ENCODE assay signal across 8 cellular contexts in the genomic region with DNA sequence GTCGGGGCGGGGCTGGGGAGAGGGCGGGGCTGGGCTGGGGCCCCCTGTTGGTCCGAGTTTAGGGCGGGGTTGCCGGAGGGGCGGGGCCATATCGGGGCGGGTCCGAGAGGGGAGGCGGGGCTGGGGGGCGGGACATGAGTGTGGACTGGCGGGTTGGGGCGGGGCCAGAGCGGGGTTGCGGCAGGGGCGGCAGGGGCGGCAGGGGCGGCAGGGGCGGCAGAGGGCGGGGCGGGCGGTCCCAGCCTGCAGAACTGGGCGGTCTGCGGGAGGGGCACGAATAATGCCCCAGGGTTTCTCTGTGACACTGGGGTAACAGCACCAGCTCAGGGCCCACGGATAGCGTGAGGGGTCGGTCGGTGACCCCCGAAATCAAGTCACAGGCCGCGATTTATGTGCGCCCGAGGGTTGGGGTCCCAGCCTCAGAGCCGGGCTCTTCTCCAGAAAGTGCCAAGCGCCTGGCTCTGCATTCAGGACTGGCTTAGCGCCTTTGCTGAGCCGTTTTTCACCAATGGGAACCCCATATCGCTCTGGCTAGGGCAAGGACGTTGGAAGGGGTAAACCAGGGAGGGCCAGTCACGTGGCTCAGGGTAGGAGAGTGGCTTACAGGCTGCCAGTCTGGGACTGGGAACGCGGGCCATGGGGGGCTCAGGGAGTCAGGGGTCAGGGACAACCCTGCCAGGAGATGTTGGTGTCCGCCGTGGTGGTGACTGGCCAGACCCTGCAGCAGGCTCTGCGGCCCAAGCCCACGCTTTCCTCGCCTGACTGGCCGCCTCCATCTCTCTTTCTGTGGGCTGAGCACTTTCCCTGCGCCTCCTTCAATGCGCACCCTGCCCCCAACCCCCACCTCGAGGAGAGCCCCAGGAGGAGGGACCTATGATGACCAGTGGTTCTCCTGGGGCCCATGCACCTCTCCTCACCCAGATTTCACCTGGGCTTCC. TPM values are rescaled to one million over a fixed set of nuclear protein-coding genes. Genes with fewer than 3 reads are reported as not detected.
A peak's percentile ranks its signal among the peaks of the same experiment; 100 is the strongest.
DNase-seq lines count a peak whose midpoint lies in the region; ATAC-seq and TF ChIP-seq lines count a peak whose summit lies in the region.

No MANE protein-coding gene starts in this region.

- peak overlapping the region; percentile 58 for H3K9ac ChIP-seq in iPS-18a (ENCODE audit: low read length)
- peak overlapping the region; percentile 74 to 97 (median 81) for H3K9ac ChIP-seq in skeletal muscle tissue (ENCODE audit: low read depth in 1 of 3, low read length in 3 of 3)

- H3K4me3 ChIP-seq in body of pancreas: peak overlapping the region; percentile 36 to 37
- H3K4me3 ChIP-seq in iPS-18a (ENCODE audit: low read length): peak overlapping the region; percentile 95
- peak overlapping the region; percentile 93 to 96 (median 95) for H3K4me3 ChIP-seq in skeletal muscle tissue (ENCODE audit: low read length in 3 of 3)

- WGBS in body of pancreas, 2 donors: 29 to 77% methylated on average over 10 to 27 of the region's 53 CpGs

- TF ChIP-seq CTCF in HFFc6 (IDR thresholded peaks at IDR 0.05) (no peak), body of pancreas (IDR thresholded peaks at IDR 0.05) (no peak)

- no peak for TF ChIP-seq POLR2A in body of pancreas (IDR thresholded peaks at IDR 0.05)

- no peaks in the 10 kb centered on the region for H3K36me3 ChIP-seq in body of pancreas (replicated peaks in 1 of 2; ENCODE audit: insufficient read depth in 1 of 2, low read depth in 2 of 2)
- no peaks in the 10 kb centered on the region for H3K36me3 ChIP-seq in iPS-18a (ENCODE audit: control insufficient read depth, low read depth, low read length)
- H3K36me3 ChIP-seq in skeletal muscle tissue (ENCODE audit: control insufficient read depth in 3 of 3, insufficient read depth in 3 of 3, low read length in 3 of 3): peaks cover 6 to 8% (median 7%) of the 10 kb centered on the region in 3 donors

- DNase-seq in C1 segment of cervical spinal cord (lab: John Stamatoyannopoulos, UW): peak in 11 of 14 donors; percentile 27 to 99 (median 95)
- no peak for DNase-seq in HFFc6
- DNase-seq in T-helper 9 cell: peak; percentile 92
- peak; percentile 90 to 94 (median 92) for DNase-seq in body of pancreas

- H3K27me3 ChIP-seq in body of pancreas (no peaks in the 10 kb centered on the region), iPS-18a (ENCODE audit: control insufficient read depth, insufficient read depth, low read length) (peaks cover 1% of the 10 kb centered on the region), skeletal muscle tissue (ENCODE audit: control insufficient read depth in 3 of 3, insufficient read depth in 3 of 3, low read length in 3 of 3) (no peaks in the 10 kb centered on the region)

- peak overlapping the region; percentile 86 for H3K27ac Mint-ChIP-seq in HFFc6

- 0 out of 2 replicates have a peak, but pooled peaks cover 4% of the 10 kb centered on the region for H3K9me3 Mint-ChIP-seq in HFFc6

- intact Hi-C loops in body of pancreas (cut with DNase I): no loop called here

- peak overlapping the region; percentile 90 for H3K4me3 Mint-ChIP-seq in HFFc6

- peak overlapping the region; percentile 90 to 96 (median 94) for H3K27ac ChIP-seq in body of pancreas
- no peak overlapping the region for H3K27ac ChIP-seq in iPS-18a (ENCODE audit: low read length)
- peak overlapping the region; percentile 95 for H3K27ac ChIP-seq in skeletal muscle tissue (ENCODE audit: low read depth, low read length)

- peaks cover 41% of the 10 kb centered on the region for H3K4me1 ChIP-seq in body of pancreas
- H3K4me1 ChIP-seq in iPS-18a (ENCODE audit: control insufficient read depth, low read depth, low read length): peaks cover 9% of the 10 kb centered on the region
- peaks cover 23 to 31% (median 31%) of the 10 kb centered on the region in 3 donors for H3K4me1 ChIP-seq in skeletal muscle tissue (ENCODE audit: control insufficient read depth in 3 of 3, insufficient read depth in 3 of 3, low read length in 3 of 3)

- ATAC-seq in body of pancreas (peak; percentile 78), GM18867 (IDR thresholded peaks at IDR 0.05; ENCODE audit: unreplicated experiment) (no peak), GM18868 (IDR thresholded peaks at IDR 0.05; ENCODE audit: unreplicated experiment) (no peak)

- H3K36me3 Mint-ChIP-seq in HFFc6 (ENCODE audit: low read depth): no peaks in the 10 kb centered on the region

- no peaks in the 10 kb centered on the region for H3K4me1 Mint-ChIP-seq in HFFc6 (ENCODE audit: low read depth)

- H3K9me3 ChIP-seq in body of pancreas (no peaks in the 10 kb centered on the region), iPS-18a (ENCODE audit: control insufficient read depth, low read depth, low read length) (no peaks in the 10 kb centered on the region), skeletal muscle tissue (ENCODE audit: control insufficient read depth in 3 of 3, low read length in 3 of 3) (no peaks in the 10 kb centered on the region)

- H3K27me3 Mint-ChIP-seq in HFFc6 (ENCODE audit: insufficient read depth): peaks cover 8% of the 10 kb centered on the region

RNA-seq across cellular contexts. Expression of a gene that starts 1.2 kb away (rescaled TPM):
- 100 to 1,000 TPM in 5 of 6 experiments, 10 to 100 TPM in 1; 91.6 to 115 (median 105) TPM for total RNA-seq in HFFc6 (2021; fragmentation: NEBNext Ultra II Directional; extraction: Animal tissue kit (Norgen Biotek cat#: 25700))
- 100 to 1,000 TPM in 1 of 2 donors, 10 to 100 TPM in 1; 76.8 to 115 TPM for total RNA-seq in body of pancreas
- 32.4 TPM for total RNA-seq in skeletal muscle tissue

RNA-seq across cellular contexts. Expression of a gene that starts 4.3 kb away (rescaled TPM):
- 10 to 100 TPM; 18.8 to 30.8 (median 24.2) TPM for total RNA-seq in HFFc6 (2021; fragmentation: NEBNext Ultra II Directional; extraction: Animal tissue kit (Norgen Biotek cat#: 25700))
- total RNA-seq in body of pancreas (10 to 100 TPM; 41.2 to 47.5 TPM), skeletal muscle tissue (20.4 TPM)

RNA-seq across cellular contexts. Expression of a gene that starts 6.6 kb away (rescaled TPM):
- total RNA-seq in HFFc6 (2021; fragmentation: NEBNext Ultra II Directional; extraction: Animal tissue kit (Norgen Biotek cat#: 25700)): under 1 TPM in 2 of 6 experiments, not detected in 4; 0.02 to 0.14 TPM
- total RNA-seq in body of pancreas (1 to 10 TPM; 3.9 to 5.6 TPM), skeletal muscle tissue (0.52 TPM)

RNA-seq across cellular contexts. Expression of a gene that starts 11.8 kb away (rescaled TPM):
- 10 to 100 TPM; 11.6 to 19.0 (median 17.7) TPM for total RNA-seq in HFFc6 (2021; fragmentation: NEBNext Ultra II Directional; extraction: Animal tissue kit (Norgen Biotek cat#: 25700))
- total RNA-seq in body of pancreas (100 to 1,000 TPM in 1 of 2 donors, 10 to 100 TPM in 1; 15.8 to 111 TPM), skeletal muscle tissue (6.3 TPM)

RNA-seq across cellular contexts. Expression of a gene that starts 30.6 kb away (rescaled TPM):
- 10 to 100 TPM; 73.9 to 93.4 (median 84.8) TPM for total RNA-seq in HFFc6 (2021; fragmentation: NEBNext Ultra II Directional; extraction: Animal tissue kit (Norgen Biotek cat#: 25700))
- 10 to 100 TPM; 65.6 to 89.0 TPM for total RNA-seq in body of pancreas
- total RNA-seq in skeletal muscle tissue: 14.1 TPM

Comparison
In these comparisons a context has a peak if more than half of its experiments do, and no peak if none do; other contexts are left out.
1. H3K4me3 ChIP-seq: peak in every context shown above with its lines; median percentile 95 in iPS-18a; 95 in skeletal muscle tissue; 36 in body of pancreas.